Comparison of ENCODE assay signal across 2 cellular contexts in genomic region chr4:39514888-39515401, GRCh38.
TF ChIP-seq lines count a peak whose summit lies in the region.

No MANE protein-coding gene starts in this region.

TF ChIP-seq in A549, 52 proteins besides CTCF, POLR2A, EP300 and RAD21 (continued from another document and continues in another):
- TF ChIP-seq RCOR1 (IDR thresholded peaks at IDR 0.05; ENCODE audit: low read depth, low read length) (no peak), POLR2AphosphoS2 (conservative IDR thresholded peaks at IDR 0.05; ENCODE audit: low read length) (no peak), CEBPB (IDR thresholded peaks at IDR 0.05) (peak; percentile 88 to 96), ESRRA (IDR thresholded peaks at IDR 0.05; ENCODE audit: borderline replicate concordance, low read length) (peak; percentile 42; the same call in 1 of the 2 replicates), NR3C1 (IDR thresholded peaks at IDR 0.05) (no peak), CHD2 (IDR thresholded peaks at IDR 0.05; ENCODE audit: low read length, partially characterized antibody) (no peak), GATA3 (IDR thresholded peaks at IDR 0.05; ENCODE audit: borderline replicate concordance) (peak; percentile 85; the same call in 1 of the 2 replicates), NFE2L2 (conservative IDR thresholded peaks at IDR 0.05; ENCODE audit: low read length) (peak; percentile 99), MAX (IDR thresholded peaks at IDR 0.05) (peak; percentile 65), PBX3 (IDR thresholded peaks at IDR 0.05) (0 out of 2 replicates have a peak, but pooled peaks have one; percentile 38), FOSL2 (IDR thresholded peaks at IDR 0.05) (peak; percentile 75), FOSL2 (CRISPR knock-in tag; IDR thresholded peaks at IDR 0.05) (peak; percentile 95), HOXB13 (CRISPR knock-in tag; IDR thresholded peaks at IDR 0.05; ENCODE audit: low read depth) (peak; percentile 78), KDM5A (IDR thresholded peaks at IDR 0.05) (no peak), RARB (CRISPR knock-in tag; IDR thresholded peaks at IDR 0.05) (peak; percentile 90), ZNF302 (CRISPR knock-in tag; IDR thresholded peaks at IDR 0.05) (peak; percentile 72; the same call in 1 of the 2 replicates), PHF8 (IDR thresholded peaks at IDR 0.05; ENCODE audit: borderline replicate concordance, low read depth) (no peak), EHF (CRISPR knock-in tag; IDR thresholded peaks at IDR 0.05) (peak; percentile 47; the same call in 1 of the 2 replicates), TP53 (CRISPR knock-in tag; IDR thresholded peaks at IDR 0.05) (peak; percentile 66; the same call in 1 of the 2 replicates), SMC3 (IDR thresholded peaks at IDR 0.05) (no peak; the same call in 2 of the 3 replicates), MAFK (IDR thresholded peaks at IDR 0.05; ENCODE audit: partially characterized antibody) (peak; percentile 100), BHLHE40 (IDR thresholded peaks at IDR 0.05; ENCODE audit: low read depth, low read length) (no peak), SREBF2 (IDR thresholded peaks at IDR 0.05) (no peak), HMGXB4 (CRISPR knock-in tag; IDR thresholded peaks at IDR 0.05; ENCODE audit: borderline replicate concordance) (0 out of 2 replicates have a peak, but pooled peaks have one; percentile 60), MYC (IDR thresholded peaks at IDR 0.05; ENCODE audit: borderline replicate concordance, low read length) (no peak), HOXB5 (CRISPR knock-in tag; IDR thresholded peaks at IDR 0.05) (peak; percentile 59; the same call in 1 of the 2 replicates), CBX8 (IDR thresholded peaks at IDR 0.05) (no peak), ZC3H11A (IDR thresholded peaks at IDR 0.05) (no peak), JUN (IDR thresholded peaks at IDR 0.05) (peak; percentile 76 to 97), CBX2 (IDR thresholded peaks at IDR 0.05; ENCODE audit: borderline replicate concordance, low read depth) (no peak), JUNB (IDR thresholded peaks at IDR 0.05) (peak; percentile 91), HOXA7 (CRISPR knock-in tag; IDR thresholded peaks at IDR 0.05) (peak; percentile 43; the same call in 1 of the 2 replicates), KDM1A (IDR thresholded peaks at IDR 0.05; ENCODE audit: low read depth) (no peak)
- TF ChIP-seq, protein P1, sequence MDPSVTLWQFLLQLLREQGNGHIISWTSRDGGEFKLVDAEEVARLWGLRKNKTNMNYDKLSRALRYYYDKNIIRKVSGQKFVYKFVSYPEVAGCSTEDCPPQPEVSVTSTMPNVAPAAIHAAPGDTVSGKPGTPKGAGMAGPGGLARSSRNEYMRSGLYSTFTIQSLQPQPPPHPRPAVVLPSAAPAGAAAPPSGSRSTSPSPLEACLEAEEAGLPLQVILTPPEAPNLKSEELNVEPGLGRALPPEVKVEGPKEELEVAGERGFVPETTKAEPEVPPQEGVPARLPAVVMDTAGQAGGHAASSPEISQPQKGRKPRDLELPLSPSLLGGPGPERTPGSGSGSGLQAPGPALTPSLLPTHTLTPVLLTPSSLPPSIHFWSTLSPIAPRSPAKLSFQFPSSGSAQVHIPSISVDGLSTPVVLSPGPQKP (IDR thresholded peaks at IDR 0.05; ENCODE audit: low read depth, low read length): no peak
- TF ChIP-seq, protein P2, sequence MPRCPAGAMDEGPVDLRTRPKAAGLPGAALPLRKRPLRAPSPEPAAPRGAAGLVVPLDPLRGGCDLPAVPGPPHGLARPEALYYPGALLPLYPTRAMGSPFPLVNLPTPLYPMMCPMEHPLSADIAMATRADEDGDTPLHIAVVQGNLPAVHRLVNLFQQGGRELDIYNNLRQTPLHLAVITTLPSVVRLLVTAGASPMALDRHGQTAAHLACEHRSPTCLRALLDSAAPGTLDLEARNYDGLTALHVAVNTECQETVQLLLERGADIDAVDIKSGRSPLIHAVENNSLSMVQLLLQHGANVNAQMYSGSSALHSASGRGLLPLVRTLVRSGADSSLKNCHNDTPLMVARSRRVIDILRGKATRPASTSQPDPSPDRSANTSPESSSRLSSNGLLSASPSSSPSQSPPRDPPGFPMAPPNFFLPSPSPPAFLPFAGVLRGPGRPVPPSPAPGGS (IDR thresholded peaks at IDR 0.05): peak; percentile 67; the same call in 1 of the 3 replicates
- TF ChIP-seq, protein P3, sequence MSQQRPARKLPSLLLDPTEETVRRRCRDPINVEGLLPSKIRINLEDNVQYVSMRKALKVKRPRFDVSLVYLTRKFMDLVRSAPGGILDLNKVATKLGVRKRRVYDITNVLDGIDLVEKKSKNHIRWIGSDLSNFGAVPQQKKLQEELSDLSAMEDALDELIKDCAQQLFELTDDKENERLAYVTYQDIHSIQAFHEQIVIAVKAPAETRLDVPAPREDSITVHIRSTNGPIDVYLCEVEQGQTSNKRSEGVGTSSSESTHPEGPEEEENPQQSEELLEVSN (IDR thresholded peaks at IDR 0.05; ENCODE audit: borderline replicate concordance, low read depth): no peak

TF ChIP-seq in liver, 16 proteins besides CTCF, POLR2A, EP300 and RAD21 (continued from another document):
- TF ChIP-seq REST (IDR thresholded peaks at IDR 0.05) (peak; percentile 31), FOXA1 (IDR thresholded peaks at IDR 0.05) (peak; percentile 90), ZBTB33 (IDR thresholded peaks at IDR 0.05) (peak; percentile 63), TAF1 (conservative IDR thresholded peaks at IDR 0.05) (no peak), MAX (IDR thresholded peaks at IDR 0.05) (peak; percentile 62), SP1 (IDR thresholded peaks at IDR 0.05) (peak; percentile 82), NR2F2 (IDR thresholded peaks at IDR 0.05) (peak; percentile 80), RXRA (IDR thresholded peaks at IDR 0.05) (peak; percentile 90 to 91), YY1 (IDR thresholded peaks at IDR 0.05) (peak; percentile 74), EGR1 (IDR thresholded peaks at IDR 0.05; ENCODE audit: low read depth in 2 of 2) (peak in 1 of 2 donors; percentile 47), FOXA2 (IDR thresholded peaks at IDR 0.05) (peak; percentile 93), HNF4A (conservative IDR thresholded peaks at IDR 0.05) (peak; percentile 84 to 87), GABPA (IDR thresholded peaks at IDR 0.05 in 1 of 2, conservative IDR thresholded peaks at IDR 0.05 in 1 of 2) (peak in 1 of 2 donors; percentile 34), HNF4G (IDR thresholded peaks at IDR 0.05) (peak; percentile 32)
- TF ChIP-seq, protein P4, sequence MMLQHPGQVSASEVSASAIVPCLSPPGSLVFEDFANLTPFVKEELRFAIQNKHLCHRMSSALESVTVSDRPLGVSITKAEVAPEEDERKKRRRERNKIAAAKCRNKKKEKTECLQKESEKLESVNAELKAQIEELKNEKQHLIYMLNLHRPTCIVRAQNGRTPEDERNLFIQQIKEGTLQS (IDR thresholded peaks at IDR 0.05): peak; percentile 39
